ENCODE assay signal across 12 cellular contexts in genomic region chr16:15572329-15573001, GRCh38.
DNase-seq lines count a peak whose midpoint lies in the region; ATAC-seq, FAIRE-seq and TF ChIP-seq lines count a peak whose summit lies in the region.
"Had no signal": no experiment of that assay in that cellular context is flagged by ENCODE, and none has a peak within 500 bp of the region (broad histone marks: within the 10 kb centered on the region; RNA-seq: fewer than 3 reads in every experiment).

No MANE protein-coding gene starts in this region.

- H3K4me1 Mint-ChIP-seq in astrocyte (ENCODE audit: low read depth, unreplicated experiment) (no peaks in the 10 kb centered on the region), nephron progenitor cell (peaks cover 30% of the 10 kb centered on the region)

- H3K27ac ChIP-seq in astrocyte (ENCODE audit: low read depth, low read length): no peak overlapping the region
- H3K27ac ChIP-seq in caudate nucleus (ENCODE audit: low read depth, low read length): no peak overlapping the region
- H3K27ac ChIP-seq: KMS-11, pancreas, VCaP had no signal

- TF ChIP-seq CTCF in AG10803 (conservative IDR thresholded peaks at IDR 0.05; ENCODE audit: low read length) (peak; percentile 23; the same call in 1 of the 2 replicates), astrocyte (IDR thresholded peaks at IDR 0.05; ENCODE audit: insufficient read depth, low read depth, low read length) (no peak), nephron progenitor cell (IDR thresholded peaks at IDR 0.05) (no peak)

- H3K9me3 Mint-ChIP-seq in astrocyte (ENCODE audit: unreplicated experiment) (no peaks in the 10 kb centered on the region), nephron progenitor cell (peaks cover 12% of the 10 kb centered on the region)
- H3K9me3 Mint-ChIP-seq: dendritic cell treated with granulocyte-macrophage colony-stimulating factor and Interleukin-4, amounts not matched to agents 40 ng/mL and 50 ng/mL, for 4 days had no signal

- H3K79me2 ChIP-seq in astrocyte (ENCODE audit: insufficient read depth, low read length): no peaks in the 10 kb centered on the region

- H3K36me3 Mint-ChIP-seq in astrocyte (ENCODE audit: low read depth, unreplicated experiment) (peaks cover 22% of the 10 kb centered on the region), nephron progenitor cell (ENCODE audit: low read depth) (peaks cover 74% of the 10 kb centered on the region)

- no peak overlapping the region for H2AFZ ChIP-seq in astrocyte (ENCODE audit: low read depth, low read length)

- FAIRE-seq in astrocyte (lab: Jason Lieb, UNC): no peak
- FAIRE-seq: pancreas had no signal

- H3K9me3 ChIP-seq in astrocyte (ENCODE audit: insufficient read depth, low read depth, low read length): no peaks in the 10 kb centered on the region
- H3K9me3 ChIP-seq: pancreas had no signal

- H3K4me3 Mint-ChIP-seq in astrocyte (ENCODE audit: unreplicated experiment) (no peak overlapping the region), nephron progenitor cell (no peak overlapping the region)
- H3K4me3 Mint-ChIP-seq: dendritic cell treated with granulocyte-macrophage colony-stimulating factor and Interleukin-4, amounts not matched to agents 40 ng/mL and 50 ng/mL, for 4 days had no signal

- ATAC-seq in HG03045 (IDR thresholded peaks at IDR 0.05; ENCODE audit: unreplicated experiment) (no peak), GM21390 (IDR thresholded peaks at IDR 0.05; ENCODE audit: unreplicated experiment) (no peak)

- no peak overlapping the region for H3K9ac ChIP-seq in astrocyte (ENCODE audit: low read length)
- H3K9ac ChIP-seq: KMS-11 had no signal

- H3K36me3 ChIP-seq in astrocyte (ENCODE audit: insufficient read depth, low read length): no peaks in the 10 kb centered on the region
- H3K36me3 ChIP-seq: pancreas had no signal

- no peak overlapping the region for H3K4me2 ChIP-seq in astrocyte (ENCODE audit: low read length)
- H3K4me2 ChIP-seq: KMS-11 had no signal

- H3K4me3 ChIP-seq in AG10803 (ENCODE audit: low read length) (no peak overlapping the region), astrocyte (ENCODE audit: insufficient read depth, low read depth, low read length) (no peak overlapping the region)
- H3K4me3 ChIP-seq: pancreas had no signal

- H3K27me3 Mint-ChIP-seq in astrocyte (ENCODE audit: low read depth, unreplicated experiment): no peaks in the 10 kb centered on the region
- no peaks in the 10 kb centered on the region for H3K27me3 Mint-ChIP-seq in nephron progenitor cell (ENCODE audit: low read depth, poor library complexity)
- H3K27me3 Mint-ChIP-seq: dendritic cell treated with granulocyte-macrophage colony-stimulating factor and Interleukin-4, amounts not matched to agents 40 ng/mL and 50 ng/mL, for 4 days had no signal

- H3K27ac Mint-ChIP-seq in astrocyte (ENCODE audit: unreplicated experiment) (no peak overlapping the region), nephron progenitor cell (peak overlapping the region; percentile 55)

- H3K27me3 ChIP-seq in astrocyte (ENCODE audit: insufficient read depth, low read length): no peaks in the 10 kb centered on the region
- H3K27me3 ChIP-seq: pancreas had no signal

- H3K4me1 ChIP-seq in astrocyte (ENCODE audit: insufficient read depth, low read length): no peaks in the 10 kb centered on the region
- H3K4me1 ChIP-seq: pancreas had no signal

- H4K20me1 ChIP-seq in astrocyte (ENCODE audit: insufficient read depth, low read length): peaks cover 9% of the 10 kb centered on the region

- DNase-seq in AG10803 (ENCODE audit: low read depth) (peak; percentile 93), HS-5 (ENCODE audit: low read depth) (peak; percentile 39), astrocyte (ENCODE audit: low read depth) (peak; percentile 75), nephron progenitor cell (no peak), NCI-H2227 treated with DMSO at 0.1 percent for 48 hours (lab: John Stamatoyannopoulos, UW) (no peak), caudate nucleus (lab: John Stamatoyannopoulos, UW) (no peak)
- DNase-seq: pancreas had no signal

Comparison
In these comparisons a context has a peak if more than half of its experiments do, and no peak if none do; other contexts are left out.
1. DNase-seq: peak in AG10803 (single experiment), HS-5 (single experiment) and astrocyte (single experiment); none in nephron progenitor cell (single experiment), NCI-H2227 treated with DMSO at 0.1 percent for 48 hours (single experiment) and caudate nucleus (0 of 61).